ENCODE assay signal across 21 cellular contexts in genomic region chr9:98344581-98344980, GRCh38.
A peak's percentile ranks its signal among the peaks of the same experiment; 100 is the strongest.
DNase-seq lines count a peak whose midpoint lies in the region; ATAC-seq, FAIRE-seq and TF ChIP-seq lines count a peak whose summit lies in the region.
"Had no signal": no experiment of that assay in that cellular context is flagged by ENCODE, and none has a peak within 500 bp of the region (broad histone marks: within the 10 kb centered on the region; RNA-seq: fewer than 3 reads in every experiment).

No MANE protein-coding gene starts in this region.

- H3K27me3 ChIP-seq in K562 (ENCODE audit: control insufficient read depth in 2 of 2, insufficient read depth in 2 of 2, low read length in 2 of 2): no peaks in the 10 kb centered on the region

- BruUV-seq in K562 (replicated peaks; lab: Mats Ljungman, UMichigan): no TSS peak

- in situ Hi-C loops in K562 (cut with MboI): no loop called here

- no peak overlapping the region for H3K4me3 ChIP-seq in K562
- H3K4me3 ChIP-seq: A549, GM23338 had no signal

- no peak overlapping the region for H3K27ac ChIP-seq in K562 (ENCODE audit: extremely low read depth, low read depth, low read length)
- H3K27ac ChIP-seq: A549 had no signal

- no peaks in the 10 kb centered on the region for H3K79me2 ChIP-seq in K562 (ENCODE audit: control insufficient read depth, insufficient read depth, low read length)

- TF ChIP-seq EP300 in K562 (IDR thresholded peaks at IDR 0.05; ENCODE audit: low read length): no peak

- H3K9me1 ChIP-seq in K562 (ENCODE audit: control insufficient read depth, insufficient read depth, low read length): no peaks in the 10 kb centered on the region

- FAIRE-seq in K562 (lab: Jason Lieb, UNC): no peak
- FAIRE-seq: A549, GM12891, GM18507 had no signal

- 60% methylated on average over 4 of the region's 4 CpGs for WGBS in K562 (ENCODE audit: insufficient coverage, low coverage, missing lambda C conversion rate)

- no peak for TF ChIP-seq CTCF in K562 (IDR thresholded peaks at IDR 0.05 in 2 of 3, conservative IDR thresholded peaks at IDR 0.05 in 1 of 3; ENCODE audit: insufficient read depth in 2 of 3, low read depth in 1 of 3, low read length in 3 of 3)

- no peak for TF ChIP-seq POLR2A in K562 (conservative IDR thresholded peaks at IDR 0.05)

- CTCF ChIA-PET in HEK293T (lab: Yijun Ruan, JAX) (no interaction called here), K562 (lab: Yijun Ruan, JAX; ENCODE audit: low intra/inter-chr PET ratio) (no interaction called here)

- peak overlapping the region; percentile 67 for H2AFZ ChIP-seq in K562 (ENCODE audit: low read depth, low read length)
- H2AFZ ChIP-seq: GM23338 had no signal

- TF ChIP-seq RAD21 in K562 (CRISPR knock-in tag; conservative IDR thresholded peaks at IDR 0.05 in 1 of 2, IDR thresholded peaks at IDR 0.05 in 1 of 2): no peak

- no peaks in the 10 kb centered on the region; the same call in 1 of the 3 replicates for H3K36me3 ChIP-seq in K562 (ENCODE audit: control insufficient read depth, insufficient read depth, low read length)

- no peak overlapping the region for H3K9ac ChIP-seq in K562 (ENCODE audit: insufficient read depth in 1 of 2, low read depth in 2 of 2, low read length in 2 of 2)

- no peak for ATAC-seq in K562
- no peak for ATAC-seq in HG03571 (IDR thresholded peaks at IDR 0.05; ENCODE audit: unreplicated experiment)
- ATAC-seq: A549, GM23338, HCT116 had no signal

- peaks cover 16 to 50% of the 10 kb centered on the region in 2 experiments for H3K4me1 ChIP-seq in K562 (replicated peaks in 1 of 2; ENCODE audit: control insufficient read depth in 2 of 2, insufficient read depth in 2 of 2, low read length in 2 of 2)
- H3K4me1 ChIP-seq: A549 had no signal

- POLR2A ChIA-PET in HEK293T (lab: Yijun Ruan, JAX) (no interaction called here), K562 (lab: Yijun Ruan, JAX) (interaction anchor here (0.6 to 1.4 kb wide), 3 partner anchors 13 to 39 kb away, joined by 3 read pairs; no protein-coding TSS in a partner anchor)

- peaks cover 9% of the 10 kb centered on the region for H3K9me3 ChIP-seq in K562 (replicated peaks; ENCODE audit: control insufficient read depth, insufficient read depth, low read depth, low read length)
- H3K9me3 ChIP-seq: A549 had no signal

- intact Hi-C loops in K562 (cut with micrococcal nuclease): no loop called here

- H4K20me1 ChIP-seq in K562 (replicated peaks; ENCODE audit: control insufficient read depth, insufficient read depth, low read length): no peaks in the 10 kb centered on the region

- H3K4me2 ChIP-seq in K562 (ENCODE audit: insufficient read depth, low read length): no peak overlapping the region
- H3K4me2 ChIP-seq: A549, GM23338 had no signal

- peak; percentile 1 for DNase-seq in HEK293T (ENCODE audit: extremely low spot score)
- DNase-seq in K562 (ENCODE audit: extremely low read depth in 1 of 4, low spot score in 3 of 4): no peak
- peak; percentile 32 for DNase-seq in islet precursor cell
- DNase-seq in activated CD4-positive, CD25-positive, alpha-beta regulatory T cell treated with anti-CD3 and anti-CD28 coated beads, Interleukin-2, amount 50 U/mL, for 72 hours: no peak
- DNase-seq in NCI-H1694 treated with DMSO at 0.1 percent for 48 hours (lab: John Stamatoyannopoulos, UW): no peak
- DNase-seq: 8988T; ACHN; Calu3; CD4-positive, alpha-beta memory T cell; COR-L47; DMS53; DMS79 treated with DMSO at 0.1 percent for 48 hours; GF-D8; H9; HFFc6 had no signal

TF ChIP-seq in HEK293T, 16 proteins besides CTCF, POLR2A, EP300 and RAD21:
- TF ChIP-seq CTBP1 (IDR thresholded peaks at IDR 0.05; ENCODE audit: borderline replicate concordance) (no peak), FOXA1 (IDR thresholded peaks at IDR 0.05) (no peak), NFRKB (IDR thresholded peaks at IDR 0.05) (no peak), SP1 (IDR thresholded peaks at IDR 0.05) (no peak), FOXM1 (IDR thresholded peaks at IDR 0.05; ENCODE audit: borderline replicate concordance) (no peak), HDGF (IDR thresholded peaks at IDR 0.05; ENCODE audit: borderline replicate concordance) (no peak), ARNT (IDR thresholded peaks at IDR 0.05) (no peak), L3MBTL2 (conservative IDR thresholded peaks at IDR 0.05) (no peak), LEF1 (IDR thresholded peaks at IDR 0.05; ENCODE audit: borderline replicate concordance) (no peak), SUZ12 (IDR thresholded peaks at IDR 0.05) (no peak), BHLHE40 (IDR thresholded peaks at IDR 0.05; ENCODE audit: borderline replicate concordance) (no peak), FOXK2 (IDR thresholded peaks at IDR 0.05) (no peak), ELF4 (IDR thresholded peaks at IDR 0.05) (no peak), TARDBP (IDR thresholded peaks at IDR 0.05) (no peak)
TF ChIP-seq in HEK293T: peak in this region for 0.

TF ChIP-seq in K562, 482 proteins besides CTCF, POLR2A, EP300 and RAD21:
- TF ChIP-seq RNF219 (CRISPR knock-in tag; IDR thresholded peaks at IDR 0.05) (no peak), L3MBTL2 (IDR thresholded peaks at IDR 0.05) (no peak), SFPQ (IDR thresholded peaks at IDR 0.05; ENCODE audit: low read depth, low read length) (no peak), RFX1 (IDR thresholded peaks at IDR 0.05) (no peak)

Comparison
In these comparisons a context has a peak if more than half of its experiments do, and no peak if none do; other contexts are left out.
1. DNase-seq: peak in HEK293T (single experiment) and islet precursor cell (single experiment); none in K562 (0 of 4), activated CD4-positive, CD25-positive, alpha-beta regulatory T cell treated with anti-CD3 and anti-CD28 coated beads, Interleukin-2, amount 50 U/mL, for 72 hours (single experiment) and NCI-H1694 treated with DMSO at 0.1 percent for 48 hours (single experiment).